Comparison of ENCODE assay signal across 29 cellular contexts in the genomic region with DNA sequence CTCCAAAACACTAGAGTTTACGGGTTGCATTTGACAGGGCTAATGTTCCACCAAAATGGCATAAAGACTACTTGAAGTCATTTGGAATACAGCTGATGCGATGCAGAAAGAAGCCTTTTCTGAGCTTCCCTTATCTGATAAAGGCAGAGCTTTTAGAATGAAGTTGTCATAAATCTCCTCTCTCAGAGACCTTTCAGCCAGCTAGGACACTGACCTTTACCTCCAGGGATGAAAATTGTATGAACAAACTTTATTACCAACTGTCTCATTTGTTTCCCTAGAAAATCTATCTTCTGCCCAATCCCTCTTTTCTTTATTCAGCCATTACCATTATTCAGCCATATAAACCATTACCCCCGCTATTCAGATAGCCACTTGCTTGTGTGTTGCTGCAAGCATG.
"Had no signal": no experiment of that assay in that cellular context is flagged by ENCODE, and none has a peak within 500 bp of the region (broad histone marks: within the 10 kb centered on the region; RNA-seq: fewer than 3 reads in every experiment).

No MANE protein-coding gene starts in this region.

- H3K27me3 ChIP-seq: SJCRH30 had no signal

- H3K9me3 ChIP-seq: SJCRH30 had no signal

- H3K4me1 ChIP-seq: SJCRH30 had no signal

- H3K27ac ChIP-seq: SJCRH30, VCaP had no signal

- H3K36me3 ChIP-seq: SJCRH30 had no signal

- DNase-seq: activated B cell treated with CpG ODN at 0.5 μM for 24 hours; activated CD4-positive, alpha-beta memory T cell treated with anti-CD3 and anti-CD28 coated beads for 36 hours; activated CD4-positive, alpha-beta T cell treated with anti-CD3 and anti-CD28 coated beads for 4 hours; activated CD4-positive, alpha-beta T cell treated with anti-CD3 and anti-CD28 coated beads, Interleukin-2, amount 50 U/mL, for 1 hour; activated CD4-positive, CD25-positive, alpha-beta regulatory T cell treated with anti-CD3 and anti-CD28 coated beads, Interleukin-2, amount 50 U/mL, for 72 hours; activated CD8-positive, alpha-beta memory T cell treated with anti-CD3 and anti-CD28 coated beads, Interleukin-2, amount 50 U/mL, for 4 hours; activated effector memory CD4-positive, alpha-beta T cell treated with Interleukin-2 at 50 U/mL for 16 hours; activated naive CD4-positive, alpha-beta T cell treated with anti-CD3 and anti-CD28 coated beads, Interleukin-2, amount 10 ng/mL, durations not matched to agents 7 days and 5 days; activated naive CD8-positive, alpha-beta T cell treated with anti-CD3 and anti-CD28 coated beads, Interleukin-2, amount 50 U/mL, for 24 hours; activated T-cell treated with anti-CD3 and anti-CD28 coated beads for 4 hours; activated T-cell treated with anti-CD3 and anti-CD28 coated beads, Interleukin-2, amount 50 U/mL, for 48 hours; amniotic stem cell; aorta; NCI-H1092 treated with DMSO at 0.1 percent for 48 hours; NCI-H146; NCI-H187; NCI-H2029 treated with DMSO at 0.1 percent for 48 hours; NCI-H2107; NCI-H2171; NCI-H446; NCI-H510A treated with DMSO at 0.1 percent for 48 hours; PC-3; SHP77; SJCRH30; SW 1271; T-helper 1 cell; T-helper 2 cell; T-helper 9 cell had no signal

- ATAC-seq: activated naive CD8-positive, alpha-beta T cell treated with anti-CD3 and anti-CD28 coated beads, Interleukin-2, amount 50 U/mL, for 24 hours; PC-3 had no signal

- H3K4me3 ChIP-seq: SJCRH30 had no signal
